Comparison of ENCODE assay signal across 1 cellular context in genomic region chr11:100681064-100681502, GRCh38.
TF ChIP-seq lines count a peak whose summit lies in the region.

No MANE protein-coding gene starts in this region.

TF ChIP-seq in HepG2, 621 proteins besides CTCF, POLR2A, EP300 and RAD21 (continued from another document and continues in another):
- TF ChIP-seq ZNF512B (CRISPR knock-in tag; IDR thresholded peaks at IDR 0.05; ENCODE audit: borderline replicate concordance): no peak
- TF ChIP-seq ZNF432 (CRISPR knock-in tag; IDR thresholded peaks at IDR 0.05; ENCODE audit: borderline replicate concordance): no peak
- TF ChIP-seq GPN1 (CRISPR knock-in tag; IDR thresholded peaks at IDR 0.05; ENCODE audit: borderline replicate concordance): no peak
- no peak for TF ChIP-seq PITX1 (CRISPR knock-in tag; IDR thresholded peaks at IDR 0.05)
- TF ChIP-seq ATM (IDR thresholded peaks at IDR 0.05; ENCODE audit: borderline replicate concordance): no peak
- no peak for TF ChIP-seq ATF5 (CRISPR knock-in tag; IDR thresholded peaks at IDR 0.05; ENCODE audit: low read depth)
- no peak for TF ChIP-seq ZNF790 (CRISPR knock-in tag; IDR thresholded peaks at IDR 0.05; ENCODE audit: borderline replicate concordance)
- no peak for TF ChIP-seq ZSCAN29 (CRISPR knock-in tag; conservative IDR thresholded peaks at IDR 0.05)
- TF ChIP-seq NR2F1 (CRISPR knock-in tag; IDR thresholded peaks at IDR 0.05): no peak
- no peak for TF ChIP-seq ZNF543 (CRISPR knock-in tag; IDR thresholded peaks at IDR 0.05)
- no peak for TF ChIP-seq ZBTB49 (CRISPR knock-in tag; IDR thresholded peaks at IDR 0.05; ENCODE audit: borderline replicate concordance)
- no peak for TF ChIP-seq RFX1 (IDR thresholded peaks at IDR 0.05)
- no peak for TF ChIP-seq GABPA (IDR thresholded peaks at IDR 0.05; ENCODE audit: low read depth, low read length)
- peak; percentile 22; the same call in 1 of the 2 replicates for TF ChIP-seq GABPA (CRISPR knock-in tag; IDR thresholded peaks at IDR 0.05; ENCODE audit: low read depth)
- TF ChIP-seq ZNF891 (CRISPR knock-in tag; IDR thresholded peaks at IDR 0.05): no peak
- TF ChIP-seq HINFP (CRISPR knock-in tag; IDR thresholded peaks at IDR 0.05; ENCODE audit: low read depth): no peak
- TF ChIP-seq MAF1 (CRISPR knock-in tag; IDR thresholded peaks at IDR 0.05; ENCODE audit: borderline replicate concordance): no peak
- TF ChIP-seq E2F5 (CRISPR knock-in tag; conservative IDR thresholded peaks at IDR 0.05): no peak
- no peak for TF ChIP-seq ZFAT (CRISPR knock-in tag; conservative IDR thresholded peaks at IDR 0.05)
- no peak for TF ChIP-seq HMGXB3 (CRISPR knock-in tag; IDR thresholded peaks at IDR 0.05; ENCODE audit: borderline replicate concordance)
- TF ChIP-seq ZNF20 (CRISPR knock-in tag; IDR thresholded peaks at IDR 0.05): no peak
- TF ChIP-seq PCBP2 (optimal IDR thresholded peaks at IDR 0.05; ENCODE audit: low read depth, low read length, poor library complexity, severe bottlenecking): no peak
- no peak for TF ChIP-seq HNF1B (CRISPR knock-in tag; IDR thresholded peaks at IDR 0.05)
- TF ChIP-seq MIXL1 (CRISPR knock-in tag; IDR thresholded peaks at IDR 0.05): peak; percentile 56; the same call in 1 of the 2 replicates
- TF ChIP-seq ZNF501 (CRISPR knock-in tag; IDR thresholded peaks at IDR 0.05): no peak
- TF ChIP-seq TMF1 (CRISPR knock-in tag; IDR thresholded peaks at IDR 0.05; ENCODE audit: low read depth): no peak
- TF ChIP-seq GMEB1 (CRISPR knock-in tag; IDR thresholded peaks at IDR 0.05; ENCODE audit: borderline replicate concordance): no peak
- TF ChIP-seq MLLT10 (CRISPR knock-in tag; IDR thresholded peaks at IDR 0.05): no peak
- 0 out of 2 replicates have a peak, but pooled peaks have one; percentile 65 for TF ChIP-seq KLF9 (CRISPR knock-in tag; IDR thresholded peaks at IDR 0.05; ENCODE audit: low read depth)
- TF ChIP-seq EHMT2 (IDR thresholded peaks at IDR 0.05; ENCODE audit: borderline replicate concordance, low read depth, low read length): no peak
- no peak for TF ChIP-seq ZMAT5 (CRISPR knock-in tag; IDR thresholded peaks at IDR 0.05; ENCODE audit: borderline replicate concordance, low read depth)
- TF ChIP-seq KAT7 (CRISPR knock-in tag; IDR thresholded peaks at IDR 0.05; ENCODE audit: borderline replicate concordance): no peak
- TF ChIP-seq ZNF225 (CRISPR knock-in tag; IDR thresholded peaks at IDR 0.05): no peak
- no peak for TF ChIP-seq HNRNPL (IDR thresholded peaks at IDR 0.05; ENCODE audit: low read depth, low read length)
- no peak for TF ChIP-seq ZNF576 (CRISPR knock-in tag; IDR thresholded peaks at IDR 0.05)
- TF ChIP-seq MEIS1 (CRISPR knock-in tag; IDR thresholded peaks at IDR 0.05; ENCODE audit: borderline replicate concordance): no peak
- TF ChIP-seq ARNT (IDR thresholded peaks at IDR 0.05): no peak
- TF ChIP-seq MAFK (conservative IDR thresholded peaks at IDR 0.05 in 1 of 2, IDR thresholded peaks at IDR 0.05 in 1 of 2; ENCODE audit: low read length in 2 of 2): no peak
- no peak for TF ChIP-seq RBM39 (IDR thresholded peaks at IDR 0.05; ENCODE audit: low read depth, low read length, poor library complexity, severe bottlenecking)
- TF ChIP-seq MIER3 (CRISPR knock-in tag; IDR thresholded peaks at IDR 0.05; ENCODE audit: borderline replicate concordance): 0 out of 2 replicates have a peak, but pooled peaks have one; percentile 40
- TF ChIP-seq SMARCE1 (IDR thresholded peaks at IDR 0.05; ENCODE audit: borderline replicate concordance): no peak
- no peak for TF ChIP-seq ZNF841 (CRISPR knock-in tag; IDR thresholded peaks at IDR 0.05; ENCODE audit: borderline replicate concordance)
- TF ChIP-seq NFYB (CRISPR knock-in tag; IDR thresholded peaks at IDR 0.05): no peak
- no peak for TF ChIP-seq RFXANK (CRISPR knock-in tag; IDR thresholded peaks at IDR 0.05)
- TF ChIP-seq ZNF101 (CRISPR knock-in tag; IDR thresholded peaks at IDR 0.05; ENCODE audit: borderline replicate concordance, low read depth): no peak
- no peak for TF ChIP-seq SIN3B (IDR thresholded peaks at IDR 0.05; ENCODE audit: low read length)
- TF ChIP-seq TCF12 (IDR thresholded peaks at IDR 0.05): no peak
- no peak for TF ChIP-seq TCF12 (CRISPR knock-in tag; IDR thresholded peaks at IDR 0.05)
- no peak for TF ChIP-seq ZNF546 (CRISPR knock-in tag; conservative IDR thresholded peaks at IDR 0.05)
- no peak for TF ChIP-seq MED13 (CRISPR knock-in tag; IDR thresholded peaks at IDR 0.05)
- TF ChIP-seq DNMT1 (CRISPR knock-in tag; IDR thresholded peaks at IDR 0.05): no peak
- no peak for TF ChIP-seq TBP (CRISPR knock-in tag; IDR thresholded peaks at IDR 0.05)
